ENCODE assay signal across 1 cellular context in the genomic region with DNA sequence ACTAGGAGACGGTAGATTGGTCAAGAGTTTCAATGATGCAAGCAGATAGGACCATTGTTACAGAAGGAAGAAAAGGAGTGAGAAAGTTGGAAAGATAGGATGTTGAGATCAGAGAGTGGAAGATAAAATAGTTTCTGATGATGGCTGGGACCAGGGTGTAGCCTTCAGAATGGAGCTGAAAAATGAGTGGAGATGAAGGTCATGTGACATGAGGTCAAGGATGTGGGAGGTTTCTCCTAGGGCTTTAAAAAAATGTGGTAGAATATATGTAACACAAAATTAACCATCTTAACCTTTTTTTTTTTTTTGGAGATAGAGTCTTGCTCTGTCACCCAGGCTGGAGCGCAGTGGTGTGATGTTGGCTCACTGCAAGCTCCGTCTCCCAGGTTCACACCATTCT.
TF ChIP-seq lines count a peak whose summit lies in the region.

No MANE protein-coding gene starts in this region.

TF ChIP-seq in HepG2, 621 proteins besides CTCF, POLR2A, EP300 and RAD21:
- no peak for TF ChIP-seq ZFAT (CRISPR knock-in tag; conservative IDR thresholded peaks at IDR 0.05)
- TF ChIP-seq ZNF7 (CRISPR knock-in tag; IDR thresholded peaks at IDR 0.05): no peak
- no peak for TF ChIP-seq ZNF552 (CRISPR knock-in tag; IDR thresholded peaks at IDR 0.05; ENCODE audit: borderline replicate concordance)
- no peak for TF ChIP-seq JUNB (CRISPR knock-in tag; IDR thresholded peaks at IDR 0.05; ENCODE audit: borderline replicate concordance)
- TF ChIP-seq ZNF496 (CRISPR knock-in tag; IDR thresholded peaks at IDR 0.05; ENCODE audit: insufficient replicate concordance): no peak
- TF ChIP-seq SNAI1 (CRISPR knock-in tag; IDR thresholded peaks at IDR 0.05; ENCODE audit: borderline replicate concordance): no peak
- no peak for TF ChIP-seq NR1H2 (CRISPR knock-in tag; IDR thresholded peaks at IDR 0.05; ENCODE audit: borderline replicate concordance, low read depth)
- no peak for TF ChIP-seq ZKSCAN8 (CRISPR knock-in tag; IDR thresholded peaks at IDR 0.05; ENCODE audit: borderline replicate concordance)
- no peak for TF ChIP-seq ZNF549 (CRISPR knock-in tag; IDR thresholded peaks at IDR 0.05)
- TF ChIP-seq, protein P1, sequence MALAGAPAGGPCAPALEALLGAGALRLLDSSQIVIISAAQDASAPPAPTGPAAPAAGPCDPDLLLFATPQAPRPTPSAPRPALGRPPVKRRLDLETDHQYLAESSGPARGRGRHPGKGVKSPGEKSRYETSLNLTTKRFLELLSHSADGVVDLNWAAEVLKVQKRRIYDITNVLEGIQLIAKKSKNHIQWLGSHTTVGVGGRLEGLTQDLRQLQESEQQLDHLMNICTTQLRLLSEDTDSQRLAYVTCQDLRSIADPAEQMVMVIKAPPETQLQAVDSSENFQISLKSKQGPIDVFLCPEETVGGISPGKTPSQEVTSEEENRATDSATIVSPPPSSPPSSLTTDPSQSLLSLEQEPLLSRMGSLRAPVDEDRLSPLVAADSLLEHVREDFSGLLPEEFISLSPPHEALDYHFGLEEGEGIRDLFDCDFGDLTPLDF (CRISPR knock-in tag; IDR thresholded peaks at IDR 0.05): no peak
- no peak for TF ChIP-seq TRIM22 (IDR thresholded peaks at IDR 0.05)
